Comparison of ENCODE assay signal across 8 cellular contexts in genomic region chr2:164560181-164560792, GRCh38.
DNase-seq lines count a peak whose midpoint lies in the region; ATAC-seq and TF ChIP-seq lines count a peak whose summit lies in the region.

No MANE protein-coding gene starts in this region.

- no peaks in the 10 kb centered on the region for H3K9me2 ChIP-seq in GM23338 (ENCODE audit: insufficient read depth)

- in situ Hi-C loops in Caki2 (cut with HindIII; ENCODE audit: low pct_unique_long_range_greater_than_20kb, low sequenced_read_pairs) = no loop called here

- no peaks in the 10 kb centered on the region for H3K4me1 ChIP-seq in GM23338 (ENCODE audit: insufficient read depth)

- H3K27ac ChIP-seq in GM23338 (ENCODE audit: low read depth) = no peak overlapping the region

- H3K4me3 Mint-ChIP-seq in GM23338 = no peak overlapping the region

- DNase-seq in Caki2 (ENCODE audit: low read depth) = peak; percentile 31
- peak; percentile 65 for DNase-seq in GM23338 (ENCODE audit: low spot score)
- DNase-seq in NCI-H774 (lab: John Stamatoyannopoulos, UW) = peak; percentile 3
- no peak for DNase-seq in epithelial cell of proximal tubule (ENCODE audit: low read depth)
- no peak for DNase-seq in retinal pigment epithelial cell (ENCODE audit: low read depth)
- no peak for DNase-seq in stimulated activated CD4-positive, alpha-beta T cell treated with anti-CD3 and anti-CD28 coated beads, Interleukin-4, amount 100 ng/mL, for 1 hour
- DNase-seq in activated naive CD4-positive, alpha-beta T cell (lab: John Stamatoyannopoulos, UW) = no peak

- H4K20me1 ChIP-seq in GM23338 (replicated peaks; ENCODE audit: insufficient read depth) = no peaks in the 10 kb centered on the region

- H3K27ac Mint-ChIP-seq in GM23338 = no peak overlapping the region

- no peaks in the 10 kb centered on the region for H3F3A ChIP-seq in GM23338 (replicated peaks; ENCODE audit: low read depth)

- H3K4me2 ChIP-seq in GM23338 = no peak overlapping the region

- H3K79me2 ChIP-seq in GM23338 (replicated peaks; ENCODE audit: insufficient read depth) = no peaks in the 10 kb centered on the region

- no peak overlapping the region for H3K4me3 ChIP-seq in GM23338
- H3K4me3 ChIP-seq in epithelial cell of proximal tubule (ENCODE audit: low read depth, low read length) = no peak overlapping the region
- no peak overlapping the region for H3K4me3 ChIP-seq in retinal pigment epithelial cell (ENCODE audit: low read length)

- H2AFZ ChIP-seq in GM23338 = no peak overlapping the region

- H3K4me1 Mint-ChIP-seq in GM23338 = peaks cover 3% of the 10 kb centered on the region; the same call in 1 of the 3 replicates

- peak; percentile 59 to 93 for TF ChIP-seq CTCF in GM23338 (conservative IDR thresholded peaks at IDR 0.05; ENCODE audit: low read depth in 2 of 2)
- peak; percentile 76 for TF ChIP-seq CTCF in epithelial cell of proximal tubule (conservative IDR thresholded peaks at IDR 0.05; ENCODE audit: low read depth, low read length)
- TF ChIP-seq CTCF in retinal pigment epithelial cell (conservative IDR thresholded peaks at IDR 0.05; ENCODE audit: low read depth, low read length) = peak; percentile 69

- ATAC-seq in GM23338 = no peak
- ATAC-seq in HG03095 (IDR thresholded peaks at IDR 0.05; ENCODE audit: unreplicated experiment) = no peak

- no peaks in the 10 kb centered on the region for H3K36me3 ChIP-seq in GM23338 (ENCODE audit: insufficient read depth)

- H3K27me3 Mint-ChIP-seq in GM23338 (ENCODE audit: insufficient read depth, low read depth, poor library complexity) = peaks cover 4% of the 10 kb centered on the region

- H3K9me3 Mint-ChIP-seq in GM23338 = no peaks in the 10 kb centered on the region

- no peaks in the 10 kb centered on the region for H3K36me3 Mint-ChIP-seq in GM23338 (ENCODE audit: low read depth)

- no peaks in the 10 kb centered on the region for H3K27me3 ChIP-seq in GM23338 (ENCODE audit: insufficient read depth)

TF ChIP-seq in GM23338, 12 proteins besides CTCF, POLR2A, EP300 and RAD21:
- TF ChIP-seq, protein P1, sequence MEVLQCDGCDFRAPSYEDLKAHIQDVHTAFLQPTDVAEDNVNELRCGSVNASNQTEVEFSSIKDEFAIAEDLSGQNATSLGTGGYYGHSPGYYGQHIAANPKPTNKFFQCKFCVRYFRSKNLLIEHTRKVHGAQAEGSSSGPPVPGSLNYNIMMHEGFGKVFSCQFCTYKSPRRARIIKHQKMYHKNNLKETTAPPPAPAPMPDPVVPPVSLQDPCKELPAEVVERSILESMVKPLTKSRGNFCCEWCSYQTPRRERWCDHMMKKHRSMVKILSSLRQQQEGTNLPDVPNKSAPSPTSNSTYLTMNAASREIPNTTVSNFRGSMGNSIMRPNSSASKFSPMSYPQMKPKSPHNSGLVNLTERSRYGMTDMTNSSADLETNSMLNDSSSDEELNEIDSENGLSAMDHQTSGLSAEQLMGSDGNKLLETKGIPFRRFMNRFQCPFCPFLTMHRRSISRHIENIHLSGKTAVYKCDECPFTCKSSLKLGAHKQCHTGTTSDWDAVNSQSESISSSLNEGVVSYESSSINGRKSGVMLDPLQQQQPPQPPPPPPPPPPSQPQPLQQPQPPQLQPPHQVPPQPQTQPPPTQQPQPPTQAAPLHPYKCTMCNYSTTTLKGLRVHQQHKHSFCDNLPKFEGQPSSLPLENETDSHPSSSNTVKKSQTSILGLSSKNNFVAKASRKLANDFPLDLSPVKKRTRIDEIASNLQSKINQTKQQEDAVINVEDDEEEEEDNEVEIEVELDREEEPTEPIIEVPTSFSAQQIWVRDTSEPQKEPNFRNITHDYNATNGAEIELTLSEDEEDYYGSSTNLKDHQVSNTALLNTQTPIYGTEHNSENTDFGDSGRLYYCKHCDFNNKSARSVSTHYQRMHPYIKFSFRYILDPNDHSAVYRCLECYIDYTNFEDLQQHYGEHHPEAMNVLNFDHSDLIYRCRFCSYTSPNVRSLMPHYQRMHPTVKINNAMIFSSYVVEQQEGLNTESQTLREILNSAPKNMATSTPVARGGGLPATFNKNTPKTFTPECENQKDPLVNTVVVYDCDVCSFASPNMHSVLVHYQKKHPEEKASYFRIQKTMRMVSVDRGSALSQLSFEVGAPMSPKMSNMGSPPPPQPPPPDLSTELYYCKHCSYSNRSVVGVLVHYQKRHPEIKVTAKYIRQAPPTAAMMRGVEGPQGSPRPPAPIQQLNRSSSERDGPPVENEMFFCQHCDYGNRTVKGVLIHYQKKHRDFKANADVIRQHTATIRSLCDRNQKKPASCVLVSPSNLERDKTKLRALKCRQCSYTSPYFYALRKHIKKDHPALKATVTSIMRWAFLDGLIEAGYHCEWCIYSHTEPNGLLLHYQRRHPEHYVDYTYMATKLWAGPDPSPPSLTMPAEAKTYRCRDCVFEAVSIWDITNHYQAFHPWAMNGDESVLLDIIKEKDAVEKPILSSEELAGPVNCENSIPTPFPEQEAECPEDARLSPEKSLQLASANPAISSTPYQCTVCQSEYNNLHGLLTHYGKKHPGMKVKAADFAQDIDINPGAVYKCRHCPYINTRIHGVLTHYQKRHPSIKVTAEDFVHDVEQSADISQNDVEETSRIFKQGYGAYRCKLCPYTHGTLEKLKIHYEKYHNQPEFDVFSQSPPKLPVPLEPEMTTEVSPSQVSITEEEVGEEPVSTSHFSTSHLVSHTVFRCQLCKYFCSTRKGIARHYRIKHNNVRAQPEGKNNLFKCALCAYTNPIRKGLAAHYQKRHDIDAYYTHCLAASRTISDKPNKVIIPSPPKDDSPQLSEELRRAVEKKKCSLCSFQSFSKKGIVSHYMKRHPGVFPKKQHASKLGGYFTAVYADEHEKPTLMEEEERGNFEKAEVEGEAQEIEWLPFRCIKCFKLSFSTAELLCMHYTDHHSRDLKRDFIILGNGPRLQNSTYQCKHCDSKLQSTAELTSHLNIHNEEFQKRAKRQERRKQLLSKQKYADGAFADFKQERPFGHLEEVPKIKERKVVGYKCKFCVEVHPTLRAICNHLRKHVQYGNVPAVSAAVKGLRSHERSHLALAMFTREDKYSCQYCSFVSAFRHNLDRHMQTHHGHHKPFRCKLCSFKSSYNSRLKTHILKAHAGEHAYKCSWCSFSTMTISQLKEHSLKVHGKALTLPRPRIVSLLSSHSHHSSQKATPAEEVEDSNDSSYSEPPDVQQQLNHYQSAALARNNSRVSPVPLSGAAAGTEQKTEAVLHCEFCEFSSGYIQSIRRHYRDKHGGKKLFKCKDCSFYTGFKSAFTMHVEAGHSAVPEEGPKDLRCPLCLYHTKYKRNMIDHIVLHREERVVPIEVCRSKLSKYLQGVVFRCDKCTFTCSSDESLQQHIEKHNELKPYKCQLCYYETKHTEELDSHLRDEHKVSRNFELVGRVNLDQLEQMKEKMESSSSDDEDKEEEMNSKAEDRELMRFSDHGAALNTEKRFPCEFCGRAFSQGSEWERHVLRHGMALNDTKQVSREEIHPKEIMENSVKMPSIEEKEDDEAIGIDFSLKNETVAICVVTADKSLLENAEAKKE (CRISPR knock-in tag; IDR thresholded peaks at IDR 0.05) = no peak
- TF ChIP-seq EZH2 (IDR thresholded peaks at IDR 0.05; ENCODE audit: low read depth, unreplicated experiment) = no peak
- no peak for TF ChIP-seq EZH2phosphoT487 (IDR thresholded peaks at IDR 0.05; ENCODE audit: unreplicated experiment)
- TF ChIP-seq NANOG (IDR thresholded peaks at IDR 0.05; ENCODE audit: borderline replicate concordance) = no peak
- no peak for TF ChIP-seq STAT1 (IDR thresholded peaks at IDR 0.05; ENCODE audit: unreplicated experiment)
- TF ChIP-seq CREB1 (CRISPR knock-in tag; IDR thresholded peaks at IDR 0.05; ENCODE audit: low read depth) = no peak
- TF ChIP-seq POLR2AphosphoS5 (IDR thresholded peaks at IDR 0.05; ENCODE audit: low read depth) = no peak
- no peak for TF ChIP-seq JUNB (IDR thresholded peaks at IDR 0.05; ENCODE audit: unreplicated experiment)
- TF ChIP-seq ZNF114 (CRISPR knock-in tag; IDR thresholded peaks at IDR 0.05) = no peak
- TF ChIP-seq, protein P2, sequence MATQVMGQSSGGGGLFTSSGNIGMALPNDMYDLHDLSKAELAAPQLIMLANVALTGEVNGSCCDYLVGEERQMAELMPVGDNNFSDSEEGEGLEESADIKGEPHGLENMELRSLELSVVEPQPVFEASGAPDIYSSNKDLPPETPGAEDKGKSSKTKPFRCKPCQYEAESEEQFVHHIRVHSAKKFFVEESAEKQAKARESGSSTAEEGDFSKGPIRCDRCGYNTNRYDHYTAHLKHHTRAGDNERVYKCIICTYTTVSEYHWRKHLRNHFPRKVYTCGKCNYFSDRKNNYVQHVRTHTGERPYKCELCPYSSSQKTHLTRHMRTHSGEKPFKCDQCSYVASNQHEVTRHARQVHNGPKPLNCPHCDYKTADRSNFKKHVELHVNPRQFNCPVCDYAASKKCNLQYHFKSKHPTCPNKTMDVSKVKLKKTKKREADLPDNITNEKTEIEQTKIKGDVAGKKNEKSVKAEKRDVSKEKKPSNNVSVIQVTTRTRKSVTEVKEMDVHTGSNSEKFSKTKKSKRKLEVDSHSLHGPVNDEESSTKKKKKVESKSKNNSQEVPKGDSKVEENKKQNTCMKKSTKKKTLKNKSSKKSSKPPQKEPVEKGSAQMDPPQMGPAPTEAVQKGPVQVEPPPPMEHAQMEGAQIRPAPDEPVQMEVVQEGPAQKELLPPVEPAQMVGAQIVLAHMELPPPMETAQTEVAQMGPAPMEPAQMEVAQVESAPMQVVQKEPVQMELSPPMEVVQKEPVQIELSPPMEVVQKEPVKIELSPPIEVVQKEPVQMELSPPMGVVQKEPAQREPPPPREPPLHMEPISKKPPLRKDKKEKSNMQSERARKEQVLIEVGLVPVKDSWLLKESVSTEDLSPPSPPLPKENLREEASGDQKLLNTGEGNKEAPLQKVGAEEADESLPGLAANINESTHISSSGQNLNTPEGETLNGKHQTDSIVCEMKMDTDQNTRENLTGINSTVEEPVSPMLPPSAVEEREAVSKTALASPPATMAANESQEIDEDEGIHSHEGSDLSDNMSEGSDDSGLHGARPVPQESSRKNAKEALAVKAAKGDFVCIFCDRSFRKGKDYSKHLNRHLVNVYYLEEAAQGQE (IDR thresholded peaks at IDR 0.05; ENCODE audit: unreplicated experiment) = no peak
- no peak for TF ChIP-seq ETS1 (IDR thresholded peaks at IDR 0.05)
- TF ChIP-seq ZNF331 (CRISPR knock-in tag; IDR thresholded peaks at IDR 0.05; ENCODE audit: low read depth) = no peak
TF ChIP-seq in GM23338: peak in this region for 0.

Comparison
In these comparisons a context has a peak if more than half of its experiments do, and no peak if none do; other contexts are left out.
1. DNase-seq: peak in Caki2 (single experiment), GM23338 (single experiment) and NCI-H774 (single experiment); none in epithelial cell of proximal tubule (single experiment), retinal pigment epithelial cell (single experiment), stimulated activated CD4-positive, alpha-beta T cell treated with anti-CD3 and anti-CD28 coated beads, Interleukin-4, amount 100 ng/mL, for 1 hour (single experiment) and activated naive CD4-positive, alpha-beta T cell (0 of 4).
2. Peak in every context shown above with its lines, with median percentiles within 50 percentile points of each other: CTCF ChIP-seq.